Comparison of ENCODE assay signal across 9 cellular contexts in the genomic region with DNA sequence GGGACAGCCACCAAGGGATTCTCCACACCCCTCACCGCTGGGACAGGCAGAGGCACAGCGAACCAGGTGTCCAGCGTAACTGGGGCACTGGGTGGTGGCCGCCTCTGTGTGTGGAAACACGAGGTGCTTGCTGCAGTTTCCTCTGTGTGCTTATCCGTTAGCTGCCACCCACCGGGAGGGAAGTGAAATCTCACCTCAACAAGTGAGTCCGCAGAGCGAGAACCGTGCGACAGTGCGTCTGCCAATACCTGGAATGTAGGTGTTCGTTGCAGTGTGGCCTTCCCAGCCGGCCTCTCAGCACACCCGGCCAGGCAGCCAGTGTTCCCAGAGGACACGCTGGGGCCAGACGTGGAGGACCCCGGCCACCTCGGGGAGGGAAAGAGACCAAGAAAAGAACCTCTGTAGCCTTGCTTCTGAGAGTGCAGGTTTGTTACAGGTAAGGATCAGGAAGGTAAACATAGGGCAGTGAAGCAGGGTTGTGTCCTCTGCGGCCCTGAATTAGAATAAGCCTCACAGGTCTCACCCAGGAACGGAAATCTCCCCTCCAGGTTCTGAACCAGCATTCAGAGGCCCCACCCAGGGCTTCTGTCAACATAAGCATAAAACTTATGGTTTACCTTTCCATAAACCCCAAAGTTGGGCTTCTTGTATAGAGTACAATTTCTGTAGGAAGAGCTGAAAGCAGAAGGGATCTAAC. TPM values are rescaled to one million over a fixed set of nuclear protein-coding genes. Genes with fewer than 3 reads are reported as not detected.
DNase-seq lines count a peak whose midpoint lies in the region; ATAC-seq, FAIRE-seq and TF ChIP-seq lines count a peak whose summit lies in the region.
"Had no signal": no experiment of that assay in that cellular context is flagged by ENCODE, and none has a peak within 500 bp of the region (broad histone marks: within the 10 kb centered on the region; RNA-seq: fewer than 3 reads in every experiment).

No MANE protein-coding gene starts in this region.

- DNase-seq in H7 (peak; percentile 42), kidney (peak; percentile 75), foreskin melanocyte (no peak), vagina (ENCODE audit: extremely low spot score in 2 of 2) (no peak), NCI-H2029 (lab: John Stamatoyannopoulos, UW) (no peak)
- DNase-seq in activated CD4-positive, alpha-beta T cell treated with anti-CD3 and anti-CD28 coated beads, Interleukin-2, amount 50 U/mL, for 1 hour: peak; percentile 20
- no peak for DNase-seq in stimulated activated effector memory CD8-positive, alpha-beta T cell treated with anti-CD3 and anti-CD28 coated beads, Interleukin-12 subunit alpha, Interleukin-12 subunit beta, amount 100 ng/mL, for 72 hours (ENCODE audit: low spot score in 2 of 2)
- DNase-seq: natural killer cell had no signal

- no peaks in the 10 kb centered on the region for H3K9me3 Mint-ChIP-seq in stimulated activated effector memory CD8-positive, alpha-beta T cell treated with anti-CD3 and anti-CD28 coated beads, Interleukin-12 subunit alpha, Interleukin-12 subunit beta, amount 100 ng/mL, for 72 hours
- H3K9me3 Mint-ChIP-seq: natural killer cell had no signal

- H3K4me1 ChIP-seq in kidney (ENCODE audit: control insufficient read depth in 1 of 2, insufficient read depth in 1 of 2, low read depth in 1 of 2, low read length in 2 of 2): no peaks in the 10 kb centered on the region
- H3K4me1 ChIP-seq in vagina: no peaks in the 10 kb centered on the region

- no peak for TF ChIP-seq POLR2A in vagina (IDR thresholded peaks at IDR 0.05)

- H3K4me3 Mint-ChIP-seq in stimulated activated effector memory CD8-positive, alpha-beta T cell treated with anti-CD3 and anti-CD28 coated beads, Interleukin-12 subunit alpha, Interleukin-12 subunit beta, amount 100 ng/mL, for 72 hours: peak overlapping the region; percentile 61
- H3K4me3 Mint-ChIP-seq: natural killer cell had no signal

- FAIRE-seq in kidney (lab: Jason Lieb, UNC): no peak

- H3K36me3 ChIP-seq in H7 (replicated peaks; ENCODE audit: control insufficient read depth, insufficient read depth, low read length) (no peaks in the 10 kb centered on the region), kidney (ENCODE audit: control insufficient read depth in 1 of 2, insufficient read depth in 2 of 2, low read length in 2 of 2) (no peaks in the 10 kb centered on the region), vagina (no peaks in the 10 kb centered on the region)

- H3K9me3 ChIP-seq in kidney (ENCODE audit: control insufficient read depth in 1 of 2, low read length in 2 of 2): no peaks in the 10 kb centered on the region
- no peaks in the 10 kb centered on the region for H3K9me3 ChIP-seq in vagina

- H3K27ac Mint-ChIP-seq in stimulated activated effector memory CD8-positive, alpha-beta T cell treated with anti-CD3 and anti-CD28 coated beads, Interleukin-12 subunit alpha, Interleukin-12 subunit beta, amount 100 ng/mL, for 72 hours: peak overlapping the region; percentile 85
- H3K27ac Mint-ChIP-seq: natural killer cell had no signal

- H3K27ac ChIP-seq in kidney (ENCODE audit: low read depth in 2 of 2, low read length in 2 of 2) (no peak overlapping the region), vagina (no peak overlapping the region)

- H3K36me3 Mint-ChIP-seq in stimulated activated effector memory CD8-positive, alpha-beta T cell treated with anti-CD3 and anti-CD28 coated beads, Interleukin-12 subunit alpha, Interleukin-12 subunit beta, amount 100 ng/mL, for 72 hours: no peaks in the 10 kb centered on the region
- H3K36me3 Mint-ChIP-seq: natural killer cell had no signal

- H3K4me1 Mint-ChIP-seq in stimulated activated effector memory CD8-positive, alpha-beta T cell treated with anti-CD3 and anti-CD28 coated beads, Interleukin-12 subunit alpha, Interleukin-12 subunit beta, amount 100 ng/mL, for 72 hours: peaks cover 21% of the 10 kb centered on the region
- H3K4me1 Mint-ChIP-seq: natural killer cell had no signal

- no peak overlapping the region for H3K4me3 ChIP-seq in H7 (ENCODE audit: insufficient read depth, low read depth, low read length)
- no peak overlapping the region for H3K4me3 ChIP-seq in kidney (ENCODE audit: low read length in 2 of 2)
- H3K4me3 ChIP-seq in vagina: no peak overlapping the region

- H3K27me3 ChIP-seq in H7 (ENCODE audit: control insufficient read depth, insufficient read depth, low read length) (no peaks in the 10 kb centered on the region), vagina (no peaks in the 10 kb centered on the region)

- H3K9ac ChIP-seq in kidney (ENCODE audit: low read length in 2 of 2): no peak overlapping the region

- peak; percentile 55 for ATAC-seq in stimulated activated effector memory CD8-positive, alpha-beta T cell treated with anti-CD3 and anti-CD28 coated beads, Interleukin-12 subunit alpha, Interleukin-12 subunit beta, amount 100 ng/mL, for 72 hours
- no peak for ATAC-seq in HG03097 (IDR thresholded peaks at IDR 0.05; ENCODE audit: low FRiP score, unreplicated experiment)

- TF ChIP-seq CTCF in kidney (IDR thresholded peaks at IDR 0.05; ENCODE audit: borderline replicate concordance, extremely low read depth, insufficient read depth) (no peak), vagina (IDR thresholded peaks at IDR 0.05) (no peak)

- intact Hi-C loops in kidney (cut with DNase I): no loop called here
- intact Hi-C loops in vagina (cut with DNase I): no loop called here

RNA-seq across cellular contexts. Expression of a gene that starts 1.5 kb away (rescaled TPM):
- 0.33 and 1.9 TPM in 2 replicates for total RNA-seq in H7 (2014; rRNA removed; shearing (Covaris generic))
- total RNA-seq in kidney (2.7 TPM), vagina (not detected)
- 2.2 TPM for polyA plus RNA-seq in kidney (ENCODE audit: insufficient read depth, low read depth, low replicate concordance)

Comparison
In these comparisons a context has a peak if more than half of its experiments do, and no peak if none do; other contexts are left out.
1. DNase-seq: peak in H7 (single experiment), activated CD4-positive, alpha-beta T cell treated with anti-CD3 and anti-CD28 coated beads, Interleukin-2, amount 50 U/mL, for 1 hour (single experiment) and kidney (single experiment); none in stimulated activated effector memory CD8-positive, alpha-beta T cell treated with anti-CD3 and anti-CD28 coated beads, Interleukin-12 subunit alpha, Interleukin-12 subunit beta, amount 100 ng/mL, for 72 hours (0 of 2), foreskin melanocyte (single experiment), vagina (0 of 2) and NCI-H2029 (single experiment).